Comparison of ENCODE assay signal across 12 cellular contexts in the genomic region with DNA sequence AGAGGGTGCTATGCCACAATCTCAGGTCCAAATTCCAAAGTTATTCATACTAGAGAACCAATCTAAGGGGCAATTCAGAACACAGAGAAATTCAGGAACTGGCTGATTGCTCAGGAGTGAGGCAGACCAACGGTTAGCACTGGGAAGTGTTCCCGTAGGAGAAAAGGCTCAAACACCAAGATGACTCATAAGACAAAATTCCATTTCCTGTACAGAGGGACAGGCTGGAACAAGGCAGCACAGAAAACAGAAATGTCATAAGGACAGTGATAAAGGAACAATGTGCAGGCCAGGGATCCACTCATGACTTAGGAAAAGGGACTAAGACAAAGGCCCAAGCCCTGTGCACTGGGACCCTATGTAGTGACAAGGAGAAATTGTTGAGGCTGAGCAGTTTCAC. TPM values are rescaled to one million over a fixed set of nuclear protein-coding genes. Genes with fewer than 3 reads are reported as not detected.
A peak's percentile ranks its signal among the peaks of the same experiment; 100 is the strongest.
DNase-seq lines count a peak whose midpoint lies in the region; ATAC-seq, FAIRE-seq and TF ChIP-seq lines count a peak whose summit lies in the region.
"Had no signal": no experiment of that assay in that cellular context is flagged by ENCODE, and none has a peak within 500 bp of the region (broad histone marks: within the 10 kb centered on the region; RNA-seq: fewer than 3 reads in every experiment).

No MANE protein-coding gene starts in this region.

- 0% methylated on average over 2 of the region's 2 CpGs for WGBS in HepG2 (ENCODE audit: low lambda C conversion rate)

- H3K9me3 ChIP-seq in HepG2 (ENCODE audit: low read length): peaks cover 29% of the 10 kb centered on the region

- TF ChIP-seq RAD21 in HepG2 (CRISPR knock-in tag; IDR thresholded peaks at IDR 0.05): no peak

- H3K79me2 ChIP-seq in HepG2 (ENCODE audit: insufficient read depth, low read length): no peaks in the 10 kb centered on the region

- TF ChIP-seq POLR2A in HepG2 (IDR thresholded peaks at IDR 0.05; ENCODE audit: insufficient read depth in 1 of 2, low read depth in 2 of 2, low read length in 2 of 2): no peak

- CTCF ChIA-PET in HepG2 (lab: Yijun Ruan, JAX; ENCODE audit: low intra/inter-chr PET ratio, low total read pairs): no interaction called here

- peak overlapping the region; percentile 11 for H3K4me3 ChIP-seq in coronary artery
- no peak overlapping the region for H3K4me3 ChIP-seq in HepG2 (replicated peaks in 1 of 3; ENCODE audit: insufficient read depth in 1 of 3, low read depth in 2 of 3, low read length in 3 of 3)

- no peaks in the 10 kb centered on the region for H4K20me1 ChIP-seq in HepG2 (ENCODE audit: insufficient read depth, low read length)

- no peaks in the 10 kb centered on the region for H3K27me3 ChIP-seq in HepG2 (ENCODE audit: control insufficient read depth in 1 of 2, insufficient read depth in 2 of 2, low read length in 2 of 2)

- POLR2A ChIA-PET in HepG2 (lab: Yijun Ruan, JAX): no interaction called here

- no peak overlapping the region for H3K4me3 Mint-ChIP-seq in type B pancreatic cell
- H3K4me3 Mint-ChIP-seq: activated T-cell treated with anti-CD3 and anti-CD28 coated beads, Interleukin-2, amount 50 U/mL, for 72 hours; memory B cell had no signal

- DNase-seq in HTR-8/SVneo (ENCODE audit: insufficient read length, low spot score): peak; percentile 78
- no peak for DNase-seq in coronary artery (ENCODE audit: low spot score)
- peak; percentile 11 for DNase-seq in HepG2 (ENCODE audit: low spot score)
- DNase-seq in type B pancreatic cell (ENCODE audit: extremely low spot score, unreplicated experiment): no peak
- DNase-seq: activated T-cell treated with anti-CD3 and anti-CD28 coated beads, Interleukin-2, amount 50 U/mL, for 72 hours; stimulated activated naive CD8-positive, alpha-beta T cell treated with anti-CD3 and anti-CD28 coated beads, Interleukin-15, Interleukin-2, amounts not matched to agents 100 U/mL and 50 U/mL, for 24 hours had no signal

- H3K36me3 ChIP-seq in HepG2 (replicated peaks in 1 of 2; ENCODE audit: control insufficient read depth in 1 of 2, insufficient read depth in 2 of 2, low read length in 2 of 2): no peaks in the 10 kb centered on the region

- no peaks in the 10 kb centered on the region for H3K27me3 Mint-ChIP-seq in type B pancreatic cell

- H3K27ac ChIP-seq in coronary artery (peak overlapping the region; percentile 78 to 94), HepG2 (ENCODE audit: extremely low read length, insufficient read depth, low read length) (no peak overlapping the region)

- peak overlapping the region; percentile 21 for H3K27ac Mint-ChIP-seq in type B pancreatic cell
- H3K27ac Mint-ChIP-seq: activated T-cell treated with anti-CD3 and anti-CD28 coated beads, Interleukin-2, amount 50 U/mL, for 72 hours; memory B cell had no signal

- peak; percentile 62 for ATAC-seq in HepG2
- ATAC-seq in HG02840 (IDR thresholded peaks at IDR 0.05; ENCODE audit: low FRiP score, unreplicated experiment): no peak
- ATAC-seq in HG03460 (IDR thresholded peaks at IDR 0.05; ENCODE audit: unreplicated experiment): no peak
- ATAC-seq in GM21576 (IDR thresholded peaks at IDR 0.05; ENCODE audit: unreplicated experiment): no peak
- no peak for ATAC-seq in GM18858 (IDR thresholded peaks at IDR 0.05; ENCODE audit: unreplicated experiment)
- ATAC-seq: activated T-cell treated with anti-CD3 and anti-CD28 coated beads, Interleukin-2, amount 50 U/mL, for 72 hours; stimulated activated naive CD8-positive, alpha-beta T cell treated with anti-CD3 and anti-CD28 coated beads, Interleukin-15, Interleukin-2, amounts not matched to agents 100 U/mL and 50 U/mL, for 24 hours had no signal

- no peaks in the 10 kb centered on the region for H3K36me3 Mint-ChIP-seq in type B pancreatic cell
- H3K36me3 Mint-ChIP-seq: memory B cell had no signal

- H3K9me3 Mint-ChIP-seq in type B pancreatic cell: peaks cover 11% of the 10 kb centered on the region

- TF ChIP-seq CTCF in coronary artery (IDR thresholded peaks at IDR 0.05): no peak
- no peak for TF ChIP-seq CTCF in HepG2 (CRISPR knock-in tag; IDR thresholded peaks at IDR 0.05)
- TF ChIP-seq CTCF in type B pancreatic cell (conservative IDR thresholded peaks at IDR 0.05): no peak

- H2AFZ ChIP-seq in HepG2 (ENCODE audit: low read length): no peak overlapping the region

- BruUV-seq in HepG2 (replicated peaks; lab: Mats Ljungman, UMichigan): no TSS peak

- FAIRE-seq in HTR-8/SVneo (lab: Jason Lieb, UNC) (peak; percentile 28), HepG2 (lab: Jason Lieb, UNC) (no peak)

- peaks cover 8% of the 10 kb centered on the region for H3K4me1 Mint-ChIP-seq in type B pancreatic cell (ENCODE audit: unreplicated experiment)
- H3K4me1 Mint-ChIP-seq: memory B cell had no signal

- in situ Hi-C loops in HepG2 (cut with HindIII; ENCODE audit: extremely low pct_ligation_motif_present, low pct_unique_long_range_greater_than_20kb): no loop called here

- H3K9ac ChIP-seq in HepG2 (ENCODE audit: insufficient read depth, low read depth, low read length): no peak overlapping the region

- no peak overlapping the region for H3K4me2 ChIP-seq in HepG2 (ENCODE audit: low read depth, low read length)

- no peaks in the 10 kb centered on the region for H3K4me1 ChIP-seq in HepG2 (ENCODE audit: insufficient read depth, low read length)

- TF ChIP-seq EP300 in HepG2 (IDR thresholded peaks at IDR 0.05; ENCODE audit: low read depth in 2 of 2, low read length in 2 of 2) (no peak), HepG2 (CRISPR knock-in tag; IDR thresholded peaks at IDR 0.05; ENCODE audit: borderline replicate concordance) (no peak)

- intact Hi-C loops in HepG2 (cut with micrococcal nuclease; ENCODE audit: unreplicated experiment): no loop called here

TF ChIP-seq in HepG2, 621 proteins besides CTCF, POLR2A, EP300 and RAD21:
- TF ChIP-seq BRCA1 (CRISPR knock-in tag; IDR thresholded peaks at IDR 0.05): no peak
- TF ChIP-seq ETV5 (CRISPR knock-in tag; IDR thresholded peaks at IDR 0.05; ENCODE audit: borderline replicate concordance): no peak
- TF ChIP-seq FOSL2 (CRISPR knock-in tag; IDR thresholded peaks at IDR 0.05): peak; percentile 80
- TF ChIP-seq ZNF274 (CRISPR knock-in tag; IDR thresholded peaks at IDR 0.05): no peak
- no peak for TF ChIP-seq ZNF577 (CRISPR knock-in tag; IDR thresholded peaks at IDR 0.05; ENCODE audit: borderline replicate concordance, low read depth)

RNA-seq across cellular contexts. Expression of a gene that starts 54.2 kb away (rescaled TPM):
- total RNA-seq in HepG2 (2016; rRNA removed; fragmentation: Illumina TruSeq; extraction: Trizol) (not detected in 2 replicates), type B pancreatic cell (ENCODE audit: low replicate concordance) (1.3 and 3.6 TPM in 2 replicates)
- not detected in 2 replicates for total RNA-seq in HepG2 (2016; cell fraction: cytosol; rRNA removed; fragmentation: Illumina TruSeq; extraction: Trizol; ENCODE audit: low read depth)
- not detected in 2 replicates for total RNA-seq in HepG2 (2016; cell fraction: insoluble cytoplasmic fraction; rRNA removed; fragmentation: Illumina TruSeq; extraction: Trizol)
- not detected in 2 replicates for total RNA-seq in HepG2 (2016; cell fraction: membrane; rRNA removed; fragmentation: Illumina TruSeq; extraction: Trizol)
- total RNA-seq in HepG2 (2016; cell fraction: nucleus; rRNA removed; fragmentation: Illumina TruSeq; extraction: Trizol): not detected in 2 replicates
- not detected in 2 replicates for polyA plus RNA-seq in HepG2 (2011; rRNA removed)
- polyA plus RNA-seq in HepG2 (2011; cell fraction: cytosol; rRNA removed): not detected in 2 replicates
- not detected in 2 replicates for polyA plus RNA-seq in HepG2 (2011; cell fraction: nucleus; rRNA removed)
- polyA plus RNA-seq in HepG2 (2012): not detected in 2 replicates
- not detected in 2 replicates for polyA plus RNA-seq in HepG2 (2016; cell fraction: cytosol; fragmentation: Illumina TruSeq; extraction: Trizol; ENCODE audit: low read depth)
- not detected in 2 replicates for polyA plus RNA-seq in HepG2 (2016; cell fraction: insoluble cytoplasmic fraction; fragmentation: Illumina TruSeq; extraction: Trizol; ENCODE audit: low read depth)
- polyA plus RNA-seq in HepG2 (2016; cell fraction: membrane; fragmentation: Illumina TruSeq; extraction: Trizol; ENCODE audit: low read depth): not detected in 2 replicates
- polyA plus RNA-seq in HepG2 (2016; cell fraction: nucleus; fragmentation: Illumina TruSeq; extraction: Trizol; ENCODE audit: insufficient read depth, low read depth): not detected in 2 replicates
- polyA minus RNA-seq in HepG2 (2011; rRNA and poly(A)+ RNA removed; ENCODE audit: low replicate concordance): 0.16 TPM in 1 of 2 replicates, not detected in the other
- not detected in 2 replicates for polyA minus RNA-seq in HepG2 (2011; cell fraction: cytosol; rRNA and poly(A)+ RNA removed)
- polyA minus RNA-seq in HepG2 (2011; cell fraction: nucleus; rRNA and poly(A)+ RNA removed): not detected in 2 replicates
- total RNA-seq: activated T-cell treated with anti-CD3 and anti-CD28 coated beads, Interleukin-2, amount 50 U/mL, for 72 hours; OCI-LY7 had no signal

Comparison
In these comparisons a context has a peak if more than half of its experiments do, and no peak if none do; other contexts are left out.
1. DNase-seq: peak in HTR-8/SVneo (single experiment) and HepG2 (single experiment); none in coronary artery (single experiment) and type B pancreatic cell (single experiment).